ENCODE assay signal across 8 cellular contexts in the genomic region with DNA sequence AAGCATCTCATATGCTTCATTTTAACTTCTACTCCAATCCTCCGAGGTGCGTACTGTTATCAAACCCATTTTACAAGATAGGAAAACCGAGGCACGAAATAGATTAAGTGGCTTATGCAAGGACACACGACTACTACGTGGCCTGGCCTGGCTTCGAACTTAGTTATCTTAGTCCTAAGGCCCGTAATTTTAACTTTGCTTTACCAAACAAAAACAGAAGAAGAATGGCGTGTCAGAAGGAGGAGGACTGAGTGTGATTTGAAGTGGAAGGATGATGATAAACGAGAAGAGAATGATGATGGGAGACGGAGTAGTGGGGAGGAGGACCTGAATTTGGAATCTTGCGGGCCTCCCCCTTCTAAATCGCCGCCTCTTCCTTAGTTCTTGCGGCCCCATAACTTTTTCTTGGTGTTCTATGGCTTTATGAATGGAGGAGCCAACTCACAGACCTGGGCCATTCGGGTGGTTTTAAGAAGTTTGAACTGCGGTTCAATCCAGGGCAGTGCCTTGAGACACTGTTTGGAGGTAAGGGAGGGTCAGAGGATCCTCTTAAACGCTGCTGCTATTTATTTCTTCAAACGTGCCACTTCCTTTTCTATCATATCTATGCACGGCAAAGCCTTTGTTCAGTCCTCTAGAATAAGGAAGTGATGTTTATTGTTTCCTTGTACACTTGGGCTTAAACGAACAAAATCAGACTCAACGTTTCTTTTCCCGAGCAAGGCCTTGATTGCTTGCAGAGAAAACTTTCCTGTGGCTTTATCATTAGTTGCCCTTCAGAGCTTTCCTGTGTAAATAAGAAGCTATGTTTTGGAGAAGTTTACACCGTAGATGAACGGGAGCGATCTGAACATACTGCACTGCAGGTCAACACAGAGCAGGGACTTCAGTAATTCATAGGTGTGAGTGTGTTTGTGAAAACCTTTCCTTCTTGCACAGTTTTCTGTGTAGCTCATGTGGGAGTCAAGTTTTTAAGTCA. TPM values are rescaled to one million over a fixed set of nuclear protein-coding genes. Genes with fewer than 3 reads are reported as not detected.
DNase-seq lines count a peak whose midpoint lies in the region; ATAC-seq and TF ChIP-seq lines count a peak whose summit lies in the region.

No MANE protein-coding gene starts in this region.

- intact Hi-C loops in sigmoid colon (cut with DNase I), result loop anchor here (2.0 to 10.0 kb wide), 4 partner anchors 80 to 414 kb away; a partner anchor contains a TSS

- H3K9me3 Mint-ChIP-seq in activated CD4-positive, alpha-beta memory T cell treated with anti-CD3 and anti-CD28 coated beads, Interleukin-2, amount 10 ng/mL, durations not matched to agents 7 days and 5 days, result no peaks in the 10 kb centered on the region

- peaks cover 50% of the 10 kb centered on the region for H3K36me3 Mint-ChIP-seq in activated CD4-positive, alpha-beta memory T cell treated with anti-CD3 and anti-CD28 coated beads, Interleukin-2, amount 10 ng/mL, durations not matched to agents 7 days and 5 days (ENCODE audit: low read depth)

- peak overlapping the region; percentile 89 for H3K4me3 Mint-ChIP-seq in activated CD4-positive, alpha-beta memory T cell treated with anti-CD3 and anti-CD28 coated beads, Interleukin-2, amount 10 ng/mL, durations not matched to agents 7 days and 5 days

- H3K36me3 ChIP-seq in ES-I3 (ENCODE audit: insufficient read depth, low read length) (no peaks in the 10 kb centered on the region), HUES6 (ENCODE audit: control insufficient read depth, insufficient read depth, low read length) (peaks cover 16% of the 10 kb centered on the region), gastroesophageal sphincter (peaks cover 0 to 13% of the 10 kb centered on the region in 2 donors), sigmoid colon (peaks cover 0 to 10% (median 0%) of the 10 kb centered on the region in 4 donors)

- ATAC-seq in gastroesophageal sphincter (no peak), GM19023 (IDR thresholded peaks at IDR 0.05; ENCODE audit: unreplicated experiment) (no peak)

- H3K27ac ChIP-seq in HUES6 (ENCODE audit: low read depth, low read length) (peak overlapping the region; percentile 89), gastroesophageal sphincter (peak overlapping the region; percentile 76 to 99 (median 98)), sigmoid colon (peak overlapping the region; percentile 96 to 99 (median 98))

- H3K27me3 Mint-ChIP-seq in activated CD4-positive, alpha-beta memory T cell treated with anti-CD3 and anti-CD28 coated beads, Interleukin-2, amount 10 ng/mL, durations not matched to agents 7 days and 5 days, result no peaks in the 10 kb centered on the region

- TF ChIP-seq CTCF in gastroesophageal sphincter (IDR thresholded peaks at IDR 0.05) (no peak), sigmoid colon (IDR thresholded peaks at IDR 0.05) (no peak)

- POLR2A ChIA-PET in activated CD4-positive, alpha-beta memory T cell treated with anti-CD3 and anti-CD28 coated beads, Interleukin-2, amount 10 ng/mL, durations not matched to agents 7 days and 5 days (lab: Charles Lee), result interaction anchor here (0.6 to 2.9 kb wide), 18 partner anchors 8 to 669 kb away, joined by 3 to 28 read pairs (median 5); a partner anchor contains a TSS

- CTCF ChIA-PET in activated CD4-positive, alpha-beta memory T cell treated with anti-CD3 and anti-CD28 coated beads, Interleukin-2, amount 10 ng/mL, durations not matched to agents 7 days and 5 days (lab: Charles Lee), result interaction anchor here (0.7 kb wide), 1 partner anchor 207 kb away, joined by 3 read pairs; no protein-coding TSS in a partner anchor

- H3K9ac ChIP-seq in ES-I3 (ENCODE audit: low read depth, low read length), result peak overlapping the region; percentile 76
- H3K9ac ChIP-seq in HUES6 (ENCODE audit: low read length), result peak overlapping the region; percentile 96

- TF ChIP-seq POLR2A in gastroesophageal sphincter (IDR thresholded peaks at IDR 0.05) (no peak), sigmoid colon (IDR thresholded peaks at IDR 0.05) (no peak)

- H3K4me1 ChIP-seq in ES-I3 (ENCODE audit: insufficient read depth, low read length) (peaks cover 10% of the 10 kb centered on the region; the same call in 1 of the 2 replicates), HUES6 (ENCODE audit: control insufficient read depth, insufficient read depth, low read length) (peaks cover 11% of the 10 kb centered on the region; the same call in 1 of the 2 replicates), gastroesophageal sphincter (peaks cover 0 to 60% (median 26%) of the 10 kb centered on the region in 3 donors), sigmoid colon (peaks cover 0 to 56% (median 48%) of the 10 kb centered on the region in 4 donors)

- peak overlapping the region; percentile 100 for H3K27ac Mint-ChIP-seq in activated CD4-positive, alpha-beta memory T cell treated with anti-CD3 and anti-CD28 coated beads, Interleukin-2, amount 10 ng/mL, durations not matched to agents 7 days and 5 days

- 0 to 1% methylated on average over 22 to 26 of the region's 26 CpGs for WGBS in gastroesophageal sphincter (ENCODE audit: low coverage in 1 of 2), 2 donors
- 0% methylated on average over 26 of the region's 26 CpGs for WGBS in sigmoid colon, 2 donors

- no peak for TF ChIP-seq EP300 in gastroesophageal sphincter (IDR thresholded peaks at IDR 0.05)
- no peak for TF ChIP-seq EP300 in sigmoid colon (IDR thresholded peaks at IDR 0.05)

- H3K9me3 ChIP-seq in ES-I3 (ENCODE audit: control insufficient read depth, insufficient read depth, low read length), result no peaks in the 10 kb centered on the region
- H3K9me3 ChIP-seq in HUES6 (ENCODE audit: control insufficient read depth, insufficient read depth, low read depth, low read length), result no peaks in the 10 kb centered on the region
- no peaks in the 10 kb centered on the region for H3K9me3 ChIP-seq in gastroesophageal sphincter
- no peaks in the 10 kb centered on the region for H3K9me3 ChIP-seq in sigmoid colon

- H3K4me1 Mint-ChIP-seq in activated CD4-positive, alpha-beta memory T cell treated with anti-CD3 and anti-CD28 coated beads, Interleukin-2, amount 10 ng/mL, durations not matched to agents 7 days and 5 days, result peaks cover 45% of the 10 kb centered on the region

- H3K4me3 ChIP-seq in HUES6 (ENCODE audit: low read depth, low read length), result peak overlapping the region; percentile 82
- H3K4me3 ChIP-seq in gastroesophageal sphincter, result peak overlapping the region; percentile 80 to 89
- peak overlapping the region; percentile 78 to 91 (median 86) for H3K4me3 ChIP-seq in sigmoid colon

- DNase-seq in activated CD4-positive, alpha-beta memory T cell treated with anti-CD3 and anti-CD28 coated beads, Interleukin-2, amount 10 ng/mL, durations not matched to agents 7 days and 5 days, result peak; percentile 26
- DNase-seq in sigmoid colon, result no peak
- no peak for DNase-seq in effector CD4-positive, alpha-beta T cell
- DNase-seq in stimulated activated CD4-positive, alpha-beta T cell treated with anti-CD3 and anti-CD28 coated beads, Interleukin-2, amount 100 ng/mL, for 48 hours, result no peak

- H3K27me3 ChIP-seq in HUES6 (ENCODE audit: control insufficient read depth, insufficient read depth, low read length) (no peaks in the 10 kb centered on the region), gastroesophageal sphincter (no peaks in the 10 kb centered on the region), sigmoid colon (no peaks in the 10 kb centered on the region)

RNA-seq across cellular contexts. Expression of a gene that starts 0.8 kb away (rescaled TPM):
- 10 to 100 TPM; 86.2 to 94.5 TPM for total RNA-seq in activated CD4-positive, alpha-beta memory T cell treated with anti-CD3 and anti-CD28 coated beads, Interleukin-2, amount 10 ng/mL, durations not matched to agents 7 days and 5 days
- total RNA-seq in gastroesophageal sphincter (10 to 100 TPM; 53.6 to 71.5 (median 61.5) TPM), sigmoid colon (10 to 100 TPM; 51.8 to 80.6 (median 70.1) TPM)
- 10 to 100 TPM; 51.6 to 53.5 (median 52.8) TPM for polyA plus RNA-seq in sigmoid colon

RNA-seq across cellular contexts. Expression of a gene that starts 8.9 kb away (rescaled TPM):
- total RNA-seq in activated CD4-positive, alpha-beta memory T cell treated with anti-CD3 and anti-CD28 coated beads, Interleukin-2, amount 10 ng/mL, durations not matched to agents 7 days and 5 days, result not detected
- total RNA-seq in gastroesophageal sphincter (10 to 100 TPM; 26.6 to 75.5 (median 46.4) TPM), sigmoid colon (100 to 1,000 TPM in 1 of 4 donors, 10 to 100 TPM in 3; 67.3 to 118 (median 90.6) TPM)
- 10 to 100 TPM; 13.3 to 30.0 (median 19.4) TPM for polyA plus RNA-seq in sigmoid colon

Comparison
In these comparisons a context has a peak if more than half of its experiments do, and no peak if none do; other contexts are left out.
1. RNA of a gene that starts 8.9 kb away (total RNA-seq): 67.3 to 118 TPM in sigmoid colon and 26.6 to 75.5 TPM in gastroesophageal sphincter; not detected in activated CD4-positive, alpha-beta memory T cell treated with anti-CD3 and anti-CD28 coated beads, Interleukin-2, amount 10 ng/mL, durations not matched to agents 7 days and 5 days; every median in the first group is over 10 times any median in the second.
2. Peak in every context shown above with its lines, with median percentiles within 50 percentile points of each other: H3K27ac ChIP-seq and H3K4me3 ChIP-seq.